Comparison of ENCODE assay signal across 8 cellular contexts in genomic region chr4:125314676-125315570, GRCh38. TPM values are rescaled to one million over a fixed set of nuclear protein-coding genes. Genes with fewer than 3 reads are reported as not detected.
A peak's percentile ranks its signal among the peaks of the same experiment; 100 is the strongest.
DNase-seq lines count a peak whose midpoint lies in the region; ATAC-seq lines count a peak whose summit lies in the region.

FAT4 (plus strand) TSS chr4:125314955; CDS start chr4:125316412, 1,457 bp downstream.

- peaks cover 43% of the 10 kb centered on the region for H3K27me3 ChIP-seq in thymus (ENCODE audit: control insufficient read depth, insufficient read depth)

- H3K9me3 ChIP-seq in thymus (ENCODE audit: control insufficient read depth) = no peaks in the 10 kb centered on the region

- WGBS in thymus = under 1% methylated on average over 68 of the region's 68 CpGs

- H3K36me3 Mint-ChIP-seq in naive B cell = no peaks in the 10 kb centered on the region

- peaks cover 63 to 77% (median 75%) of the 10 kb centered on the region in 3 donors for H3K27me3 Mint-ChIP-seq in naive B cell

- peak within 1 kb of the TSS in 2 of 6 donors; percentile 78 to 92 for H3K27ac Mint-ChIP-seq in naive B cell

- peak; percentile 79 for DNase-seq in COR-L47 (lab: John Stamatoyannopoulos, UW)
- DNase-seq in NCI-H774 (lab: John Stamatoyannopoulos, UW) = peak; percentile 73
- peak; percentile 16 for DNase-seq in activated naive CD4-positive, alpha-beta T cell treated with Interleukin-2 at 50 U/mL for 16 hours
- DNase-seq in fibroblast of the conjunctiva (ENCODE audit: low read depth) = peak; percentile 99
- DNase-seq in naive B cell = peak; percentile 37

- H3K4me3 ChIP-seq in thymus (ENCODE audit: low read length) = peak within 1 kb of the TSS; percentile 53

- H3K4me1 ChIP-seq in thymus (ENCODE audit: control insufficient read depth, insufficient read depth, low read length) = no peaks in the 10 kb centered on the region

- H3K4me1 Mint-ChIP-seq in naive B cell = peaks cover 25 to 46% (median 37%) of the 10 kb centered on the region in 3 donors

- ATAC-seq in GM19467 (IDR thresholded peaks at IDR 0.05; ENCODE audit: unreplicated experiment) = peak; percentile 71
- peak; percentile 65 for ATAC-seq in HG03521 (IDR thresholded peaks at IDR 0.05; ENCODE audit: unreplicated experiment)
- peak; percentile 65 to 73 for ATAC-seq in naive B cell (ENCODE audit: low read depth in 2 of 2)

- H3K4me3 Mint-ChIP-seq in naive B cell = peak within 1 kb of the TSS; percentile 82 to 93 (median 88)

- peaks cover 0 to 9% (median 0%) of the 10 kb centered on the region in 7 donors for H3K9me3 Mint-ChIP-seq in naive B cell

- H3K27ac ChIP-seq in thymus (ENCODE audit: low read depth) = peak within 1 kb of the TSS; percentile 38

- no peaks in the 10 kb centered on the region for H3K36me3 ChIP-seq in thymus (ENCODE audit: control insufficient read depth, insufficient read depth)

RNA-seq across cellular contexts. Expression of gene FAT4, which starts in this region (rescaled TPM):
- polyA plus RNA-seq in naive B cell (ENCODE audit: low read depth in 6 of 6) = not detected
- polyA plus RNA-seq in thymus = 0.94 TPM

Comparison
In these comparisons a context has a peak if more than half of its experiments do, and no peak if none do; other contexts are left out.
1. Peak in every context shown above with its lines: DNase-seq, ATAC-seq, H3K4me3 ChIP-seq and H3K27ac ChIP-seq.
2. Peak in DNase-seq and ATAC-seq in naive B cell; RNA of the gene not detected or under 1 TPM.
3. DNase-seq: peak in every context shown above with its lines; median percentile 99 in fibroblast of the conjunctiva; 79 in COR-L47; 73 in NCI-H774; 37 in naive B cell; 16 in activated naive CD4-positive, alpha-beta T cell treated with Interleukin-2 at 50 U/mL for 16 hours.